In genomic region chr17:68258890-68259435, GRCh38 we compare ENCODE assay signal across 8 cellular contexts. TPM values are rescaled to one million over a fixed set of nuclear protein-coding genes. Genes with fewer than 3 reads are reported as not detected.
A peak's percentile ranks its signal among the peaks of the same experiment; 100 is the strongest.
DNase-seq lines count a peak whose midpoint lies in the region; ATAC-seq and TF ChIP-seq lines count a peak whose summit lies in the region.
"Not testable (repeated sequence)": the region's sequence is repeated elsewhere in the genome, so short reads cannot be mapped to it uniquely, and the experiment has no call there.

No MANE protein-coding gene starts in this region.

- in situ Hi-C loops in Caki2 (cut with HindIII; ENCODE audit: low pct_unique_long_range_greater_than_20kb, low sequenced_read_pairs), result not testable (repeated sequence)

- peaks cover 91% of the 10 kb centered on the region for H3K4me1 ChIP-seq in OCI-LY7 (ENCODE audit: insufficient read depth, low read length, poor library complexity, severe bottlenecking)
- H3K4me1 ChIP-seq in effector memory CD4-positive, alpha-beta T cell (ENCODE audit: control insufficient read depth, insufficient read depth, low read length, poor library complexity, severe bottlenecking), result peaks cover 53% of the 10 kb centered on the region
- H3K4me1 ChIP-seq in mucosa of descending colon (ENCODE audit: low read depth), result not testable (repeated sequence)

- H3K4me3 ChIP-seq in OCI-LY7 (ENCODE audit: low read depth, low read length, poor library complexity, severe bottlenecking), result peak overlapping the region; percentile 19
- H3K4me3 ChIP-seq in effector memory CD4-positive, alpha-beta T cell (ENCODE audit: insufficient read depth, low read depth, low read length, poor library complexity, severe bottlenecking); mucosa of descending colon: not testable (repeated sequence)

- not testable (repeated sequence) for BruUV-seq in OCI-LY7 (replicated peaks; lab: Mats Ljungman, UMichigan)

- H2AFZ ChIP-seq in OCI-LY7 (ENCODE audit: low read length), result peak overlapping the region; percentile 9; the same call in 1 of the 2 replicates

- H3K79me2 ChIP-seq in OCI-LY7 (ENCODE audit: insufficient read depth, low read depth, low read length), result peaks cover 44% of the 10 kb centered on the region; the same call in 1 of the 2 replicates

- ATAC-seq in GM19455 (IDR thresholded peaks at IDR 0.05; ENCODE audit: unreplicated experiment) (peak; percentile 91), HG03159 (IDR thresholded peaks at IDR 0.05; ENCODE audit: unreplicated experiment) (peak; percentile 89), mucosa of descending colon (peak; percentile 96)

- H3K9me2 ChIP-seq in OCI-LY7 (ENCODE audit: insufficient read depth, low read length), result not testable (repeated sequence)

- not testable (repeated sequence) for H3K9me3 ChIP-seq in OCI-LY7 (ENCODE audit: low read length); effector memory CD4-positive, alpha-beta T cell (ENCODE audit: control insufficient read depth, low read length); mucosa of descending colon

- peak; percentile 33 for DNase-seq in Caki2 (ENCODE audit: low read depth)
- peak; percentile 94 for DNase-seq in OCI-LY7 (ENCODE audit: low spot score)
- peak; percentile 58 for DNase-seq in activated T-cell treated with anti-CD3 and anti-CD28 coated beads for 1 hour (ENCODE audit: low read depth)
- DNase-seq in effector memory CD4-positive, alpha-beta T cell, result peak; percentile 68 to 87 (median 76)
- DNase-seq in mucosa of descending colon, result peak; percentile 73 to 92 (median 87)
- DNase-seq in stimulated activated CD8-positive, alpha-beta memory T cell treated with anti-CD3 and anti-CD28 coated beads, Interleukin-15, amount 100 ng/mL, for 4 hours (ENCODE audit: low read depth in 2 of 2), result peak; percentile 65

- H3K27me3 ChIP-seq in effector memory CD4-positive, alpha-beta T cell (replicated peaks; ENCODE audit: control insufficient read depth, insufficient read depth, low read length, poor library complexity, severe bottlenecking), result not testable (repeated sequence)

- POLR2A ChIA-PET in OCI-LY7 (lab: Charles Lee), result interaction anchor here (0.7 to 4.4 kb wide), 14 partner anchors 11 to 254 kb away, joined by 3 to 45 read pairs (median 4); partner anchors contain the start of gene AMZ2

- H3K36me3 ChIP-seq in OCI-LY7 (ENCODE audit: insufficient read depth, low read length), result peaks cover 56% of the 10 kb centered on the region
- H3K36me3 ChIP-seq in effector memory CD4-positive, alpha-beta T cell (ENCODE audit: control insufficient read depth, insufficient read depth, low read length); mucosa of descending colon (ENCODE audit: low read depth): not testable (repeated sequence)

- H3K4me2 ChIP-seq in OCI-LY7 (ENCODE audit: low read length), result peak overlapping the region; percentile 59

- CTCF ChIA-PET in OCI-LY7 (lab: Charles Lee; ENCODE audit: unreplicated experiment), result not testable (repeated sequence)

- peak overlapping the region; percentile 90 for H3K27ac ChIP-seq in OCI-LY7 (ENCODE audit: low read depth, low read length, poor library complexity, severe bottlenecking)
- H3K27ac ChIP-seq in effector memory CD4-positive, alpha-beta T cell (ENCODE audit: insufficient read depth, low read length, poor library complexity, severe bottlenecking), result peak overlapping the region; percentile 91

- not testable (repeated sequence) for TF ChIP-seq CTCF in OCI-LY7 (conservative IDR thresholded peaks at IDR 0.05; ENCODE audit: low read length); mucosa of descending colon (IDR thresholded peaks at IDR 0.05)

- intact Hi-C loops in OCI-LY7 (cut with micrococcal nuclease; ENCODE audit: unreplicated experiment); mucosa of descending colon (cut with DNase I, micrococcal nuclease): not testable (repeated sequence)

- H4K20me1 ChIP-seq in OCI-LY7 (ENCODE audit: insufficient read depth, low read length), result not testable (repeated sequence)

RNA-seq across cellular contexts. Expression of gene AMZ2, which starts 11.1 kb away (rescaled TPM):
- total RNA-seq in Caki2 (2014; rRNA removed; shearing (Covaris generic); ENCODE audit: low replicate concordance), result 217 and 252 TPM in 2 replicates
- total RNA-seq in OCI-LY7 (2014; rRNA removed; shearing (Covaris generic)), result 105 and 117 TPM in 2 replicates
- total RNA-seq in OCI-LY7 (2022) (248 and 285 TPM in 2 replicates), mucosa of descending colon (10 to 100 TPM; 38.0 to 72.0 (median 44.6) TPM)

RNA-seq across cellular contexts. Expression of gene SLC16A6, which starts 32.0 kb away (rescaled TPM):
- total RNA-seq in Caki2 (2014; rRNA removed; shearing (Covaris generic); ENCODE audit: low replicate concordance), result 0.43 TPM in 1 of 2 replicates, not detected in the other
- total RNA-seq in OCI-LY7 (2014; rRNA removed; shearing (Covaris generic)), result 3.7 and 4.5 TPM in 2 replicates
- total RNA-seq in OCI-LY7 (2022) (15.4 and 18.9 TPM in 2 replicates), mucosa of descending colon (under 1 TPM; 0.14 to 0.47 (median 0.34) TPM)

RNA-seq across cellular contexts. Expression of gene ARSG, which starts 32.3 kb away (rescaled TPM):
- 0.41 and 1.3 TPM in 2 replicates for total RNA-seq in Caki2 (2014; rRNA removed; shearing (Covaris generic); ENCODE audit: low replicate concordance)
- 24.2 and 26.1 TPM in 2 replicates for total RNA-seq in OCI-LY7 (2014; rRNA removed; shearing (Covaris generic))
- total RNA-seq in OCI-LY7 (2022) (51.6 and 53.0 TPM in 2 replicates), mucosa of descending colon (1 to 10 TPM; 1.7 to 3.1 (median 2.1) TPM)

Comparison
In these comparisons a context has a peak if more than half of its experiments do, and no peak if none do; other contexts are left out.
1. DNase-seq: peak in every context shown above with its lines; median percentile 94 in OCI-LY7; 87 in mucosa of descending colon; 76 in effector memory CD4-positive, alpha-beta T cell; 65 in stimulated activated CD8-positive, alpha-beta memory T cell treated with anti-CD3 and anti-CD28 coated beads, Interleukin-15, amount 100 ng/mL, for 4 hours; 58 in activated T-cell treated with anti-CD3 and anti-CD28 coated beads for 1 hour; 33 in Caki2.
2. RNA of gene ARSG, which starts 32.3 kb away (total RNA-seq): 24.2 to 53.0 TPM in OCI-LY7; 1.7 to 3.1 TPM in mucosa of descending colon and 0.41 to 1.3 TPM in Caki2; every median in the first group is over 4 times any median in the second.
3. Peak in every context shown above with its lines, with median percentiles within 50 percentile points of each other: ATAC-seq.